In the genomic region with DNA sequence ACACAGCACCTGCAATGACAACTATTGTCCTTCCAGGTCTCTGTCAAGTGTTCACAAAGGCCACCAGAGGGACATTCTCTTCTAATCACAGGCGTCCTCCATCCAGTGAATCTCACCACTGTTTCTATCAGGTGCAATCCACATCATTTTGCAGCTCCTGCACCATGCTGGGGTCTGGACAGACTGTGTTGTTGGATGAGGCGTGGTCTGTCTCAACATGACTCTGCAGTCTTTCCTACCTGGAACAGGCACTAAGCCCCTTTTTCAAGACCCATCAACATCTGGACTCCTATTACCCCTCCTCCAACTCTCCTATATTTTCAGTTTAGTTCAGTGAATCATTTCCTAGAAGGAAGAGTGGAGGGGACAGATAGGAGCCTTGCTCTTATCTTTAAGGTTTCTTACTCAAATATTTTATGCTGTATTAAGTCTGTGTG, we compare ENCODE assay signal across 19 cellular contexts. TPM values are rescaled to one million over a fixed set of nuclear protein-coding genes. Genes with fewer than 3 reads are reported as not detected.
"Had no signal": no experiment of that assay in that cellular context is flagged by ENCODE, and none has a peak within 500 bp of the region (broad histone marks: within the 10 kb centered on the region; RNA-seq: fewer than 3 reads in every experiment).

No MANE protein-coding gene starts in this region.

- FAIRE-seq: TTC549 had no signal

- H3K27ac ChIP-seq: gastroesophageal sphincter, neural progenitor cell, ovary, right lobe of liver, transverse colon, vagina had no signal

- H3K9me3 ChIP-seq: gastroesophageal sphincter, ovary, right lobe of liver, transverse colon, vagina had no signal

- H3K27me3 ChIP-seq: gastroesophageal sphincter, heart right ventricle, ovary, right lobe of liver, transverse colon, vagina had no signal

- H3K9ac ChIP-seq: neural progenitor cell had no signal

- H3K4me3 ChIP-seq: gastroesophageal sphincter, heart right ventricle, lung, neural progenitor cell, ovary, right lobe of liver, transverse colon, vagina had no signal

- ATAC-seq: activated naive CD8-positive, alpha-beta T cell treated with anti-CD3 and anti-CD28 coated beads, Interleukin-2, amount 50 U/mL, for 24 hours; activated T-helper 17 cell treated with anti-CD3 and anti-CD28 coated beads, Interleukin-2, amount 50 U/mL, for 72 hours; effector memory CD8-positive, alpha-beta T cell; gastroesophageal sphincter; heart right ventricle; stimulated activated naive CD8-positive, alpha-beta T cell treated with anti-CD3 and anti-CD28 coated beads, Interleukin-15, Interleukin-2, amounts not matched to agents 100 U/mL and 50 U/mL, for 24 hours had no signal

- H2AFZ ChIP-seq: neural progenitor cell had no signal

- H3K4me2 ChIP-seq: neural progenitor cell had no signal

- H3K36me3 ChIP-seq: gastroesophageal sphincter, heart right ventricle, neural progenitor cell, ovary, right lobe of liver, transverse colon, vagina had no signal

- DNase-seq: activated CD4-positive, alpha-beta T cell treated with anti-CD3 and anti-CD28 coated beads, Interleukin-2, amount 50 U/mL, for 4 hours; activated CD4-positive, CD25-positive, alpha-beta regulatory T cell treated with anti-CD3 and anti-CD28 coated beads, Interleukin-2, amount 50 U/mL, for 72 hours; activated naive CD4-positive, alpha-beta T cell treated with anti-CD3 and anti-CD28 coated beads for 36 hours; activated naive CD8-positive, alpha-beta T cell treated with anti-CD3 and anti-CD28 coated beads, Interleukin-2, amount 50 U/mL, for 24 hours; aorta; effector memory CD8-positive, alpha-beta T cell; heart right ventricle; islet precursor cell; naive B cell; ovary; right lobe of liver; stimulated activated naive CD8-positive, alpha-beta T cell treated with anti-CD3 and anti-CD28 coated beads, Interleukin-15, Interleukin-2, amounts not matched to agents 100 U/mL and 50 U/mL, for 24 hours; transverse colon had no signal

- H3K4me1 ChIP-seq: neural progenitor cell, right lobe of liver, vagina had no signal

RNA-seq across cellular contexts. Expression of gene VEPH1, which starts 31.5 kb away (rescaled TPM):
- total RNA-seq: activated naive CD4-positive, alpha-beta T cell treated with anti-CD3 and anti-CD28 coated beads for 36 hours; activated T-helper 17 cell treated with anti-CD3 and anti-CD28 coated beads, Interleukin-2, amount 50 U/mL, for 72 hours had no signal
